ENCODE assay signal across 8 cellular contexts in genomic region chr19:36418287-36419001, GRCh38. TPM values are rescaled to one million over a fixed set of nuclear protein-coding genes. Genes with fewer than 3 reads are reported as not detected.
DNase-seq lines count a peak whose midpoint lies in the region; ATAC-seq, FAIRE-seq and TF ChIP-seq lines count a peak whose summit lies in the region.

Gene ZFP82 (minus strand): TSS chr19:36418644. CDS start chr19:36409789, 8,855 bp downstream.

- DNase-seq in AG20443 (ENCODE audit: low spot score): peak; percentile 98
- peak; percentile 82 for DNase-seq in GM19239 (ENCODE audit: insufficient read length, low spot score)
- DNase-seq in HS-5 (ENCODE audit: low read depth): peak; percentile 46
- peak in 1 of 2 experiments; percentile 58 for DNase-seq in PC-9
- DNase-seq in activated effector memory CD4-positive, alpha-beta T cell treated with Interleukin-2 at 50 U/mL for 16 hours: peak; percentile 68
- DNase-seq in fibroblast of villous mesenchyme (ENCODE audit: low read depth): peak; percentile 76
- peak; percentile 74 for DNase-seq in neural crest cell (ENCODE audit: low read depth, low spot score)
- DNase-seq in stimulated activated naive CD8-positive, alpha-beta T cell treated with anti-CD3 and anti-CD28 coated beads, Interleukin-15, amount 100 ng/mL, for 72 hours: peak; percentile 85 to 87

- no peaks in the 10 kb centered on the region for H3K27me3 ChIP-seq in PC-9 (ENCODE audit: insufficient read depth, low read depth)

- no peaks in the 10 kb centered on the region for H3K4me1 ChIP-seq in PC-9 (replicated peaks; ENCODE audit: insufficient read depth)

- H3K27me3 Mint-ChIP-seq in neural crest cell (ENCODE audit: low read depth): no peaks in the 10 kb centered on the region
- H3K27me3 Mint-ChIP-seq in stimulated activated naive CD8-positive, alpha-beta T cell treated with anti-CD3 and anti-CD28 coated beads, Interleukin-15, amount 100 ng/mL, for 72 hours: peaks cover 27% of the 10 kb centered on the region

- H3K4me2 ChIP-seq in PC-9: peak within 1 kb of the TSS; percentile 53

- peak within 1 kb of the TSS; percentile 97 for H3K4me3 Mint-ChIP-seq in neural crest cell
- peak within 1 kb of the TSS; percentile 92 to 95 for H3K4me3 Mint-ChIP-seq in stimulated activated naive CD8-positive, alpha-beta T cell treated with anti-CD3 and anti-CD28 coated beads, Interleukin-15, amount 100 ng/mL, for 72 hours

- peak within 1 kb of the TSS; percentile 98 for H3K27ac Mint-ChIP-seq in neural crest cell (ENCODE audit: unreplicated experiment)
- peak within 1 kb of the TSS; percentile 98 to 100 for H3K27ac Mint-ChIP-seq in stimulated activated naive CD8-positive, alpha-beta T cell treated with anti-CD3 and anti-CD28 coated beads, Interleukin-15, amount 100 ng/mL, for 72 hours

- no peaks in the 10 kb centered on the region for H4K20me1 ChIP-seq in PC-9 (ENCODE audit: insufficient read depth)

- peak; percentile 97 for ATAC-seq in stimulated activated naive CD8-positive, alpha-beta T cell treated with anti-CD3 and anti-CD28 coated beads, Interleukin-15, amount 100 ng/mL, for 72 hours

- H3K36me3 Mint-ChIP-seq in neural crest cell (ENCODE audit: low read depth): peaks cover 34% of the 10 kb centered on the region

- H3K36me3 ChIP-seq in PC-9 (ENCODE audit: low read depth): no peaks in the 10 kb centered on the region

- TF ChIP-seq CTCF in PC-9 (conservative IDR thresholded peaks at IDR 0.05): no peak
- no peak for TF ChIP-seq CTCF in fibroblast of villous mesenchyme (IDR thresholded peaks at IDR 0.05; ENCODE audit: insufficient read depth, low read depth, low read length)
- TF ChIP-seq CTCF in neural crest cell (conservative IDR thresholded peaks at IDR 0.05): no peak

- CTCF ChIA-PET in PC-9 (lab: Charles Lee): interaction anchor here (0.7 kb wide), 1 partner anchor 110 kb away, joined by 3 read pairs; the partner anchor contains the start of gene ZNF260

- no peaks in the 10 kb centered on the region; the same call in none of the 2 replicates for H3K9me3 ChIP-seq in PC-9 (ENCODE audit: insufficient read depth, low read depth)

- intact Hi-C loops in PC-9 (cut with micrococcal nuclease; ENCODE audit: unreplicated experiment): no loop called here

- POLR2A ChIA-PET in PC-9 (lab: Charles Lee; ENCODE audit: unreplicated experiment): no interaction called here

- FAIRE-seq in GM19239 (lab: Jason Lieb, UNC): peak; percentile 51

- no TSS peak for BruUV-seq in PC-9 (replicated peaks; lab: Mats Ljungman, UMichigan)

- no peaks in the 10 kb centered on the region for H3K79me2 ChIP-seq in PC-9 (ENCODE audit: low read depth)

- H3K27ac ChIP-seq in PC-9: no peak within 1 kb of the TSS

- H3F3A ChIP-seq in PC-9 (ENCODE audit: insufficient read depth, low read depth): no peaks in the 10 kb centered on the region

- H3K4me3 ChIP-seq in PC-9: peak within 1 kb of the TSS; percentile 51
- peak within 1 kb of the TSS; percentile 73 for H3K4me3 ChIP-seq in fibroblast of villous mesenchyme (ENCODE audit: low read depth, low read length)

- H2AFZ ChIP-seq in PC-9: peak within 1 kb of the TSS; percentile 72

- H3K9me3 Mint-ChIP-seq in neural crest cell: peaks cover 5% of the 10 kb centered on the region
- peaks cover 12 to 16% of the 10 kb centered on the region in 2 donors for H3K9me3 Mint-ChIP-seq in stimulated activated naive CD8-positive, alpha-beta T cell treated with anti-CD3 and anti-CD28 coated beads, Interleukin-15, amount 100 ng/mL, for 72 hours

- no peaks in the 10 kb centered on the region for H3K9me2 ChIP-seq in PC-9 (ENCODE audit: insufficient read depth)

- peaks cover 21% of the 10 kb centered on the region for H3K4me1 Mint-ChIP-seq in neural crest cell
- H3K4me1 Mint-ChIP-seq in stimulated activated naive CD8-positive, alpha-beta T cell treated with anti-CD3 and anti-CD28 coated beads, Interleukin-15, amount 100 ng/mL, for 72 hours: peaks cover 32% of the 10 kb centered on the region

RNA-seq across cellular contexts. Expression of gene ZFP82, which starts in this region (rescaled TPM):
- total RNA-seq in PC-9 (2021) (1.8 and 1.9 TPM in 2 replicates), fibroblast of villous mesenchyme (3.5 and 8.2 TPM in 2 replicates), neural crest cell (19.0 and 19.1 TPM in 2 replicates)
